19 cellular contexts compared by ENCODE assay signal in the genomic region with DNA sequence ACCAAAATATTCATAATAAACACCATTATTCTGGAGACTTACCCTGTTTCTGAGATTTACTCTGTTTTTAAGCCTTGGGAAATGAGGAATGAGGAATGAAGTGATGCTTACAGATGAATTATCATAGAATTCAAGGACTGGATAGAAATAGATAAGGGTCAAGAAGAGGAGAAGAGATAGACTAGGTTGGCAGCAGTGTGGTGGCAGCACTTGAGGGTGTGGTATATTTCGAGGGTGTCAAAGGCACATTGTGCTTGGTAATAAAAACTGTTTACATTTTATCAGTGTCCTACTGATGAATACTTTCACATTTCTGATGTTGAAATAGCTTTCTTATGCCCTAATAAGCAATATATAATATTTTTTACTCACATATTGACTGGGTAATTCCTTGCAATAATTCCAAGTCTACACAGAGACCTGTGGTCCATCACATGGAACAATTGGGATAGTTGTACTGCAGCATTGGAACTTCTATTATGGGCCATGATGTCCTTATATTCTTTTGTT. TPM values are rescaled to one million over a fixed set of nuclear protein-coding genes. Genes with fewer than 3 reads are reported as not detected.
DNase-seq lines count a peak whose midpoint lies in the region; ATAC-seq and TF ChIP-seq lines count a peak whose summit lies in the region.
"Had no signal": no experiment of that assay in that cellular context is flagged by ENCODE, and none has a peak within 500 bp of the region (broad histone marks: within the 10 kb centered on the region; RNA-seq: fewer than 3 reads in every experiment).

No MANE protein-coding gene starts in this region.

- peak overlapping the region; percentile 15 for H3K9ac ChIP-seq in Loucy (ENCODE audit: low read depth, low read length, poor library complexity, severe bottlenecking)
- H3K9ac ChIP-seq: BLaER1 treated with 17β-estradiol and CSF1 and Interleukin-3, amounts not matched to agents 10 nM and 100 nM had no signal

- H3K36me3 Mint-ChIP-seq in chondrocyte (ENCODE audit: low read depth) (peaks cover 4% of the 10 kb centered on the region), glutamatergic neuron (ENCODE audit: unreplicated experiment) (no peaks in the 10 kb centered on the region)
- H3K36me3 Mint-ChIP-seq: brain, naive B cell had no signal

- 24% methylated on average over 1 of the region's 1 CpG for WGBS in right lobe of liver (ENCODE audit: insufficient coverage, low coverage, low lambda C conversion rate, missing lambda C conversion rate)

- no peaks in the 10 kb centered on the region for H3F3A ChIP-seq in Loucy (ENCODE audit: low read depth)

- intact Hi-C loops in right lobe of liver (cut with DNase I), result no loop called here

- no peak for TF ChIP-seq CTCF in Loucy (conservative IDR thresholded peaks at IDR 0.05; ENCODE audit: low read length)
- no peak for TF ChIP-seq CTCF in chondrocyte (IDR thresholded peaks at IDR 0.05)
- TF ChIP-seq CTCF in right lobe of liver (IDR thresholded peaks at IDR 0.05), result no peak
- TF ChIP-seq CTCF in glutamatergic neuron (IDR thresholded peaks at IDR 0.05; ENCODE audit: partially characterized antibody, unreplicated experiment), result no peak

- H3K79me2 ChIP-seq in Loucy (ENCODE audit: insufficient read depth, low read length), result peaks cover 12% of the 10 kb centered on the region; the same call in 1 of the 2 replicates

- peak overlapping the region; percentile 59 for H3K4me3 ChIP-seq in Loucy (ENCODE audit: low read length, poor library complexity, severe bottlenecking)
- H3K4me3 ChIP-seq in right lobe of liver, result peak overlapping the region; percentile 29 to 53 (median 49)
- H3K4me3 ChIP-seq: BLaER1 treated with 17β-estradiol and CSF1 and Interleukin-3, amounts not matched to agents 10 nM and 100 nM had no signal

- H3K27me3 Mint-ChIP-seq in chondrocyte (ENCODE audit: low read depth), result no peaks in the 10 kb centered on the region
- H3K27me3 Mint-ChIP-seq in glutamatergic neuron (ENCODE audit: unreplicated experiment), result peaks cover 2% of the 10 kb centered on the region
- H3K27me3 Mint-ChIP-seq: brain had no signal

- DNase-seq in chondrocyte (ENCODE audit: low spot score), result no peak
- no peak for DNase-seq in right lobe of liver
- peak; percentile 6 for DNase-seq in superior temporal gyrus (ENCODE audit: extremely low spot score)
- DNase-seq in stimulated activated CD4-positive, alpha-beta T cell treated with anti-CD3 and anti-CD28 coated beads, Interleukin-12 subunit alpha, Interleukin-12 subunit beta, amount 100 ng/mL, for 4 hours, result no peak
- DNase-seq in glutamatergic neuron, result no peak
- DNase-seq: activated gamma-delta T cell treated with Interleukin-2 at 50 U/mL for 16 hours; effector memory CD4-positive, alpha-beta T cell; kidney; naive B cell; NCI-H1436; NCI-H446; stimulated activated CD4-positive, alpha-beta T cell treated with anti-CD3 and anti-CD28 coated beads, Interleukin-4, amount 100 ng/mL, for 4 hours; WERI-Rb-1 had no signal

- H4K20me1 ChIP-seq in Loucy (ENCODE audit: insufficient read depth, low read length, poor library complexity, severe bottlenecking), result no peaks in the 10 kb centered on the region
- H4K20me1 ChIP-seq: BLaER1 treated with 17β-estradiol and CSF1 and Interleukin-3, amounts not matched to agents 10 nM and 100 nM had no signal

- H3K4me1 Mint-ChIP-seq in chondrocyte (ENCODE audit: low read depth), result peaks cover 75% of the 10 kb centered on the region
- peaks cover 9% of the 10 kb centered on the region for H3K4me1 Mint-ChIP-seq in glutamatergic neuron (ENCODE audit: low read depth, unreplicated experiment)

- no peaks in the 10 kb centered on the region for H3K9me3 Mint-ChIP-seq in chondrocyte (ENCODE audit: low read depth)
- peaks cover 2% of the 10 kb centered on the region for H3K9me3 Mint-ChIP-seq in glutamatergic neuron (ENCODE audit: unreplicated experiment)

- no peaks in the 10 kb centered on the region for H3K9me2 ChIP-seq in Loucy (replicated peaks; ENCODE audit: low read depth, low read length)

- H3K4me1 ChIP-seq in Loucy (ENCODE audit: insufficient read depth, low read length, poor library complexity, severe bottlenecking) (peaks cover 69% of the 10 kb centered on the region), right lobe of liver (peaks cover 0 to 27% (median 4%) of the 10 kb centered on the region in 4 donors)

- H3K4me3 Mint-ChIP-seq in chondrocyte (ENCODE audit: unreplicated experiment) (peak overlapping the region; percentile 55), glutamatergic neuron (ENCODE audit: unreplicated experiment) (no peak overlapping the region)
- H3K4me3 Mint-ChIP-seq: naive B cell had no signal

- H3K27ac ChIP-seq in right lobe of liver, result peak overlapping the region; percentile 86 to 97 (median 93)
- H3K27ac ChIP-seq: BLaER1 treated with 17β-estradiol and CSF1 and Interleukin-3, amounts not matched to agents 10 nM and 100 nM; WERI-Rb-1 had no signal

- no peaks in the 10 kb centered on the region for H3K27me3 ChIP-seq in Loucy (ENCODE audit: insufficient read depth, low read length, poor library complexity, severe bottlenecking)
- H3K27me3 ChIP-seq in right lobe of liver, result no peaks in the 10 kb centered on the region

- no peaks in the 10 kb centered on the region for H3K9me3 ChIP-seq in Loucy (ENCODE audit: insufficient read depth, low read depth, low read length)
- H3K9me3 ChIP-seq in right lobe of liver, result no peaks in the 10 kb centered on the region

- H3K36me3 ChIP-seq in Loucy (ENCODE audit: insufficient read depth, low read length) (no peaks in the 10 kb centered on the region), right lobe of liver (no peaks in the 10 kb centered on the region)
- H3K36me3 ChIP-seq: BLaER1 treated with 17β-estradiol and CSF1 and Interleukin-3, amounts not matched to agents 10 nM and 100 nM; WERI-Rb-1 had no signal

- ATAC-seq in right lobe of liver (peak in 3 of 4 donors; percentile 23 to 52 (median 25)), HG02884 (IDR thresholded peaks at IDR 0.05; ENCODE audit: unreplicated experiment) (no peak), HG03039 (IDR thresholded peaks at IDR 0.05; ENCODE audit: unreplicated experiment) (no peak)
- ATAC-seq: SK-N-SH treated with all-trans-retinoic acid at 6 μM for 48 hours had no signal

- H3K27ac Mint-ChIP-seq in chondrocyte (ENCODE audit: unreplicated experiment), result peak overlapping the region; percentile 75
- no peak overlapping the region for H3K27ac Mint-ChIP-seq in glutamatergic neuron (ENCODE audit: unreplicated experiment)
- H3K27ac Mint-ChIP-seq: naive B cell had no signal

- TF ChIP-seq POLR2A in right lobe of liver (IDR thresholded peaks at IDR 0.05), result no peak

- H2AFZ ChIP-seq in Loucy (ENCODE audit: low read length), result 0 out of 2 replicates have a peak overlapping the region, but pooled peaks have one; percentile 45

- H3K4me2 ChIP-seq in Loucy (ENCODE audit: low read depth, low read length, poor library complexity, severe bottlenecking), result peak overlapping the region; percentile 81
- H3K4me2 ChIP-seq: BLaER1 treated with 17β-estradiol and CSF1 and Interleukin-3, amounts not matched to agents 10 nM and 100 nM had no signal

RNA-seq across cellular contexts. Expression of a gene that starts 3.4 kb away (rescaled TPM):
- total RNA-seq in chondrocyte (116 to 173 TPM (median 161 TPM) in 3 replicates), right lobe of liver (100 to 1,000 TPM; 145 to 223 (median 189) TPM), glutamatergic neuron (ENCODE audit: unreplicated experiment) (0.59 TPM)

Comparison
In these comparisons a context has a peak if more than half of its experiments do, and no peak if none do; other contexts are left out.
1. ATAC-seq: peak in right lobe of liver (3 of 4); none in HG02884 (single experiment) and HG03039 (single experiment).
2. RNA of a gene that starts 3.4 kb away (total RNA-seq): 145 to 223 TPM in right lobe of liver and 116 to 173 TPM in chondrocyte; 0.59 TPM in glutamatergic neuron (single experiment); every median in the first group is over 10 times any median in the second.